ENCODE assay signal across 7 cellular contexts in the genomic region with DNA sequence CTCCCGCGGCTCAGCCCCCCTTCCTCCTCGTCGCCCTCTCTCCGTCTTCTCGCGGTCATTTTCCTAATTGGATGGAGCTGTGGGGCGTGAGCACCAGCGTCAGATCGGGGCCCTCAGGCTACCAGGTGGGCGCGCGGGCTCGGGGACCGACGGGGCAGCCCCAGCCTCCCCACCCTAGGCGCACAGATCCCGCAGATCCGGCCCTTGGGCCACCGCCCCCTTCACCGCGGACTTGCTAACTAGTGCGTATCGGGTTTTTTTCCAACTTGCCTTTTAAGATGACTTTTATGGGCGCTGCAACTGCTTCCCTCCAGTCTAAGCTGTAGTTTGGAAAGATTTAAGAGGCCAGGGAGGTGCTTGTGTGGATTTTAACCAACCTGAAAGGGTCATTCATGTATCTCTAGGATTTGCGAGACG. TPM values are rescaled to one million over a fixed set of nuclear protein-coding genes. Genes with fewer than 3 reads are reported as not detected.
DNase-seq lines count a peak whose midpoint lies in the region; ATAC-seq and TF ChIP-seq lines count a peak whose summit lies in the region.

No MANE protein-coding gene starts in this region.

- H4K20me1 ChIP-seq in mammary epithelial cell (ENCODE audit: insufficient read depth, low read length) = no peaks in the 10 kb centered on the region

- intact Hi-C loops in mammary epithelial cell (cut with micrococcal nuclease) = no loop called here

- DNase-seq in GM12864 (ENCODE audit: low read depth) (no peak), SK-MEL-5 (ENCODE audit: low read depth, low spot score) (peak; percentile 28), mammary epithelial cell (peak; percentile 56), kidney epithelial cell (ENCODE audit: low read depth) (no peak), inferior parietal cortex (ENCODE audit: extremely low spot score) (no peak)
- peak; percentile 39 for DNase-seq in stimulated activated CD8-positive, alpha-beta memory T cell treated with anti-CD3 and anti-CD28 coated beads, Interleukin-2, amount 100 ng/mL, for 48 hours (ENCODE audit: low read depth in 2 of 2)

- H3K4me2 ChIP-seq in mammary epithelial cell (ENCODE audit: insufficient read depth, low read depth, low read length) = peak overlapping the region; percentile 76

- peak overlapping the region; percentile 83 for H2AFZ ChIP-seq in mammary epithelial cell (ENCODE audit: low read depth, low read length)

- peak; percentile 38 for ATAC-seq in HG02759 (IDR thresholded peaks at IDR 0.05; ENCODE audit: unreplicated experiment)

- dilution Hi-C loops in mammary epithelial cell (cut with HindIII; ENCODE audit: low sequenced_read_pairs) = no loop called here

- no peaks in the 10 kb centered on the region for H3K9me3 ChIP-seq in mammary epithelial cell (replicated peaks; ENCODE audit: insufficient read depth, low read length)

- TF ChIP-seq CTCF in GM12864 (IDR thresholded peaks at IDR 0.05; ENCODE audit: low read depth, low read length, missing control alignments) = no peak
- no peak for TF ChIP-seq CTCF in mammary epithelial cell (conservative IDR thresholded peaks at IDR 0.05 in 1 of 2, IDR thresholded peaks at IDR 0.05 in 1 of 2; ENCODE audit: extremely low read depth in 1 of 2, insufficient read depth in 1 of 2, low read depth in 1 of 2, low read length in 2 of 2)
- no peak for TF ChIP-seq CTCF in kidney epithelial cell (IDR thresholded peaks at IDR 0.05; ENCODE audit: insufficient read depth, low read length, poor library complexity, severe bottlenecking)

- in situ Hi-C loops in SK-MEL-5 (cut with HindIII; ENCODE audit: low pct_unique_long_range_greater_than_20kb, low sequenced_read_pairs) = no loop called here
- in situ Hi-C loops in mammary epithelial cell (cut with MboI; ENCODE audit: low sequenced_read_pairs in 2 of 2) = no loop called here

- H3K4me1 ChIP-seq in mammary epithelial cell (ENCODE audit: insufficient read depth, low read length) = peaks cover 69% of the 10 kb centered on the region

- H3K79me2 ChIP-seq in mammary epithelial cell (ENCODE audit: insufficient read depth, low read length) = peaks cover 51% of the 10 kb centered on the region

- H3K4me3 ChIP-seq in GM12864 (ENCODE audit: low read depth, low read length) (peak overlapping the region; percentile 82), mammary epithelial cell (replicated peaks in 1 of 3; ENCODE audit: insufficient read depth in 1 of 3, low read depth in 2 of 3, low read length in 3 of 3) (peak overlapping the region; percentile 44 to 70 (median 64)), kidney epithelial cell (ENCODE audit: low read depth, low read length) (peak overlapping the region; percentile 56)

- H3K36me3 ChIP-seq in mammary epithelial cell (ENCODE audit: insufficient read depth, low read length) (no peaks in the 10 kb centered on the region), kidney epithelial cell (ENCODE audit: control insufficient read depth, insufficient read depth, low read length) (no peaks in the 10 kb centered on the region)

- 9% methylated on average over 20 of the region's 27 CpGs for whole genome bisulfite sequencing in mammary epithelial cell (ENCODE audit: low coverage, missing lambda C conversion rate)

- BruUV-seq in mammary epithelial cell (replicated peaks; lab: Mats Ljungman, UMichigan) = no TSS peak

- CTCF ChIA-PET in mammary epithelial cell (lab: Charles Lee; ENCODE audit: low non-redundant PET) = no interaction called here

- H3K9ac ChIP-seq in mammary epithelial cell (ENCODE audit: insufficient read depth, low read length) = peak overlapping the region; percentile 69

- H3K27ac ChIP-seq in mammary epithelial cell (ENCODE audit: insufficient read depth, low read depth, low read length) = peak overlapping the region; percentile 57

- H3K27me3 ChIP-seq in mammary epithelial cell (ENCODE audit: insufficient read depth, low read length) = no peaks in the 10 kb centered on the region
- H3K27me3 ChIP-seq in kidney epithelial cell (ENCODE audit: control insufficient read depth, insufficient read depth, low read length) = no peaks in the 10 kb centered on the region

RNA-seq across cellular contexts. Expression of a gene that starts 1.3 kb away (rescaled TPM):
- 6.5 and 10.4 TPM in 2 replicates for total RNA-seq in SK-MEL-5 (2014; rRNA removed; shearing (Covaris generic))
- polyA plus RNA-seq in SK-MEL-5 (2015; cell fraction: cytosol; rRNA removed) = 7.3 and 13.4 TPM in 2 replicates
- 5.5 and 19.5 TPM in 2 replicates for polyA plus RNA-seq in SK-MEL-5 (2015; cell fraction: nucleus; rRNA removed)
- total RNA-seq in mammary epithelial cell (10 to 100 TPM in 1 of 2 donors, 1 to 10 TPM in 1; 9.7 to 18.3 TPM), kidney epithelial cell (25.4 and 26.8 TPM in 2 replicates)
- polyA plus RNA-seq in mammary epithelial cell = 2.8 TPM
- polyA minus RNA-seq in mammary epithelial cell = 16.2 TPM

Comparison
In these comparisons a context has a peak if more than half of its experiments do, and no peak if none do; other contexts are left out.
1. DNase-seq: peak in SK-MEL-5 (single experiment), mammary epithelial cell (single experiment) and stimulated activated CD8-positive, alpha-beta memory T cell treated with anti-CD3 and anti-CD28 coated beads, Interleukin-2, amount 100 ng/mL, for 48 hours (2 of 2); none in GM12864 (single experiment), kidney epithelial cell (single experiment) and inferior parietal cortex (single experiment).
2. Peak in every context shown above with its lines, with median percentiles within 50 percentile points of each other: H3K4me3 ChIP-seq.